In the genomic region with DNA sequence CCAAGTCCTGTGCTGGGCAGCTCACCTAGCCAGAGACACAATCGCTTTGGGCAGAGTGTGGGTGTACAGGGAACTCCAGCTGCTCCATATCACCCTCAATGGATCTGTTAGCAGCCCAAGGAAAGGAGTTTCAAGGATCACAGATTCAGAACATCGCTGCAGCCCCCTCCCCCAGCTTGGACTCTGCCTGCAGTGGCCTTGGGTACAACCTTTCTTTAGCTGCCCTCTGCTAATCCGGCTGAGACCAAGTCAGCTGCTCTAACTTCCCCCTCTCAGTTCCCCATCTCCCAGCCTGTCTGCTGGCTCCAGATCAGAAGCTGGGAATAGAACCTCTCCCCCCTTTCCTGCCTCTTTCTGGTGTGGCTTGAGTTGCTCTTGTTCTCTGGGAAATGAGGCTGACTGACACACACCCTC, we compare ENCODE assay signal across 9 cellular contexts. TPM values are rescaled to one million over a fixed set of nuclear protein-coding genes. Genes with fewer than 3 reads are reported as not detected.
DNase-seq lines count a peak whose midpoint lies in the region; ATAC-seq and TF ChIP-seq lines count a peak whose summit lies in the region.
"Had no signal": no experiment of that assay in that cellular context is flagged by ENCODE, and none has a peak within 500 bp of the region (broad histone marks: within the 10 kb centered on the region; RNA-seq: fewer than 3 reads in every experiment).

No MANE protein-coding gene starts in this region.

- peak overlapping the region; percentile 67 for H3K4me3 Mint-ChIP-seq in activated CD4-positive, alpha-beta T cell treated with anti-CD3 and anti-CD28 coated beads for 36 hours

- H3K27me3 ChIP-seq in ascending aorta, result no peaks in the 10 kb centered on the region

- peaks cover 5 to 7% of the 10 kb centered on the region in 2 donors for H3K36me3 ChIP-seq in ascending aorta

- DNase-seq in activated CD4-positive, alpha-beta T cell treated with anti-CD3 and anti-CD28 coated beads for 36 hours, result no peak
- DNase-seq in activated CD4-positive, alpha-beta T cell treated with anti-CD3 and anti-CD28 coated beads, Interleukin-2, amount 50 U/mL, for 1 hour, result no peak
- no peak for DNase-seq in ascending aorta (ENCODE audit: low spot score in 2 of 2)
- peak; percentile 59 for DNase-seq in mesenteric fat pad (ENCODE audit: low spot score)
- no peak for DNase-seq in NCI-H1436 (lab: John Stamatoyannopoulos, UW)
- no peak for DNase-seq in DMS 273 (lab: John Stamatoyannopoulos, UW; ENCODE audit: unreplicated experiment)
- DNase-seq: effector CD8-positive, alpha-beta T cell had no signal

- intact Hi-C loops in activated CD4-positive, alpha-beta T cell treated with anti-CD3 and anti-CD28 coated beads for 36 hours (cut with DNase I, micrococcal nuclease), result loop anchor here in 1 of 2 experiments (2.0 to 10.0 kb wide), 4 partner anchors 27 to 545 kb away; a partner anchor contains a TSS
- intact Hi-C loops in ascending aorta (cut with DNase I), result loop anchor here (1.0 to 10.0 kb wide), 7 partner anchors 21 to 1965 kb away; a partner anchor contains a TSS

- POLR2A ChIA-PET in activated CD4-positive, alpha-beta T cell treated with anti-CD3 and anti-CD28 coated beads for 36 hours (lab: Charles Lee), result no interaction called here

- no peaks in the 10 kb centered on the region for H3K36me3 Mint-ChIP-seq in activated CD4-positive, alpha-beta T cell treated with anti-CD3 and anti-CD28 coated beads for 36 hours (ENCODE audit: low read depth)

- no peak overlapping the region for H3K27ac Mint-ChIP-seq in activated CD4-positive, alpha-beta T cell treated with anti-CD3 and anti-CD28 coated beads for 36 hours

- H3K9me3 ChIP-seq in ascending aorta, result no peaks in the 10 kb centered on the region

- H3K27ac ChIP-seq in ascending aorta (no peak overlapping the region), temporal lobe (ENCODE audit: low read depth, low read length) (peak overlapping the region; percentile 55)

- CTCF ChIA-PET in activated CD4-positive, alpha-beta T cell treated with anti-CD3 and anti-CD28 coated beads for 36 hours (lab: Charles Lee), result interaction anchor here (0.6 to 0.7 kb wide), 2 partner anchors 22 to 321 kb away, joined by 4 read pairs; no protein-coding TSS in a partner anchor

- no peaks in the 10 kb centered on the region for H3K9me3 Mint-ChIP-seq in activated CD4-positive, alpha-beta T cell treated with anti-CD3 and anti-CD28 coated beads for 36 hours (ENCODE audit: low read depth)

- H3K27me3 Mint-ChIP-seq in activated CD4-positive, alpha-beta T cell treated with anti-CD3 and anti-CD28 coated beads for 36 hours, result peaks cover 4% of the 10 kb centered on the region

- ATAC-seq in activated CD4-positive, alpha-beta T cell treated with anti-CD3 and anti-CD28 coated beads for 36 hours, result no peak
- no peak for ATAC-seq in HG02870 (IDR thresholded peaks at IDR 0.05; ENCODE audit: unreplicated experiment)

- peaks cover 14% of the 10 kb centered on the region for H3K4me1 Mint-ChIP-seq in activated CD4-positive, alpha-beta T cell treated with anti-CD3 and anti-CD28 coated beads for 36 hours

- H3K4me3 ChIP-seq in ascending aorta, result peak overlapping the region; percentile 96 to 99

- peaks cover 0 to 5% of the 10 kb centered on the region in 2 donors for H3K4me1 ChIP-seq in ascending aorta

- TF ChIP-seq CTCF in ascending aorta (IDR thresholded peaks at IDR 0.05), result no peak

RNA-seq across cellular contexts. Expression of a gene that starts 1.3 kb away (rescaled TPM):
- total RNA-seq in activated CD4-positive, alpha-beta T cell treated with anti-CD3 and anti-CD28 coated beads for 36 hours, result under 1 TPM; 0.09 to 0.26 TPM
- total RNA-seq in ascending aorta, result 4.8 TPM
- total RNA-seq in mesenteric fat pad, result 6.1 TPM
- total RNA-seq in temporal lobe, result 4.2 TPM

RNA-seq across cellular contexts. Expression of a gene that starts 26.1 kb away (rescaled TPM):
- total RNA-seq in activated CD4-positive, alpha-beta T cell treated with anti-CD3 and anti-CD28 coated beads for 36 hours, result under 1 TPM; 0.28 to 0.41 TPM
- total RNA-seq in ascending aorta, result not detected
- total RNA-seq in mesenteric fat pad, result 1.00 TPM
- total RNA-seq in temporal lobe, result under 0.01 TPM
